Comparison of ENCODE assay signal across 12 cellular contexts in the genomic region with DNA sequence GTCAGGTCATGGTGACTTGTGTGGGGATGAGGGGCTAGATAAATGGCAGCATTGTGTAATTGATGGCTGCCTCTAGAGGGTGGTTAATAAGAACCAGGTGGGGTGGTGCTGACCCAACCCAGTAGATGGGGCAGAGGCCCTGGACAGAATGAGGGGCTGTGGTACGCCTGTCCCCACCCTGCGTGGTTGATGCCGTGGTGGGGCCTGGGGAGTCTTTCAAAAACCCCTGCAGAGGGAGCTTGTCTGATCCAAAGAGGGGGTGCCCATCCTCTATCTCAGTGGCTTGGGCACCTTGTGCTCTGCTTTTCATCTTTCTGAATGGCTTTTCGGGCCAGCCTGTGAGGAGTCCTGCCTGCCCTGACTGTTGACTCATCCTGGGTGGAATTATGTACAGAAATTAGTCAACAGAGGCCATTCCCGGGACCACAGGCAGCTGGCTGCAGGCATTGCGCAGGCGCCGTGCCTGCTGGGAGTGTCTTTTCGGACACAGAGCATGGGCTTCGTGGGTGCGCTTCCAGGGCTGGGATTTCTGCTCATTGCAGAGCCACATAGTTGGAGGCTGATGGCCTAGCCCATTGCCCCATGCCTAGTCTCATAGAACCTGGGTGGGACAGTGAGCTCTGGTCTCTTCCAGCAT.
DNase-seq lines count a peak whose midpoint lies in the region; ATAC-seq, FAIRE-seq and TF ChIP-seq lines count a peak whose summit lies in the region.
"Had no signal": no experiment of that assay in that cellular context is flagged by ENCODE, and none has a peak within 500 bp of the region (broad histone marks: within the 10 kb centered on the region; RNA-seq: fewer than 3 reads in every experiment).

No MANE protein-coding gene starts in this region.

- no peak for TF ChIP-seq CTCF in AG09309 (IDR thresholded peaks at IDR 0.05; ENCODE audit: control insufficient read depth, insufficient read depth, low read depth, low read length, missing control alignments)
- TF ChIP-seq CTCF in left lung (IDR thresholded peaks at IDR 0.05) = no peak
- TF ChIP-seq CTCF in GM13977 (IDR thresholded peaks at IDR 0.05; ENCODE audit: extremely low read depth, insufficient read depth, missing control alignments) = no peak

- ATAC-seq in left lung (peak; percentile 19), HG03520 (IDR thresholded peaks at IDR 0.05; ENCODE audit: unreplicated experiment) (no peak)
- ATAC-seq: left lobe of liver had no signal

- intact Hi-C loops in left lung (cut with DNase I) = no loop called here

- no peak overlapping the region for H3K27ac ChIP-seq in left lung

- H3K4me3 ChIP-seq in AG09309 (ENCODE audit: control insufficient read depth, low read depth, low read length) = no peak overlapping the region
- H3K4me3 ChIP-seq in left lung = no peak overlapping the region

- no peaks in the 10 kb centered on the region for H3K36me3 ChIP-seq in left lung

- peaks cover 0 to 31% of the 10 kb centered on the region in 2 donors for H3K27me3 ChIP-seq in left lung

- in situ Hi-C loops in GM13977 (cut with MboI; ENCODE audit: low pct_unique_long_range_greater_than_20kb, low sequenced_read_pairs, unreplicated experiment) = no loop called here

- H3K9me3 ChIP-seq in left lung = no peaks in the 10 kb centered on the region

- peak; percentile 76 for FAIRE-seq in HTR-8/SVneo (lab: Jason Lieb, UNC)
- FAIRE-seq: endometrium had no signal

- peak; percentile 75 for DNase-seq in AG09309 (ENCODE audit: low read depth)
- peak; percentile 91 for DNase-seq in HTR-8/SVneo (ENCODE audit: insufficient read length, low spot score)
- DNase-seq in astrocyte of the hippocampus (ENCODE audit: low read depth, low spot score) = peak; percentile 62
- no peak for DNase-seq in left lung
- DNase-seq in NCI-H1417 treated with DMSO at 0.1 percent for 48 hours (lab: John Stamatoyannopoulos, UW) = no peak
- DNase-seq in Ammon's horn (ENCODE audit: low spot score) = no peak
- DNase-seq in GM13977 (ENCODE audit: low spot score) = no peak
- DNase-seq: activated CD4-positive, alpha-beta T cell treated with anti-CD3 and anti-CD28 coated beads for 4 hours; CD8-positive, alpha-beta memory T cell had no signal

- no peaks in the 10 kb centered on the region for H3K4me1 ChIP-seq in left lung

Comparison
In these comparisons a context has a peak if more than half of its experiments do, and no peak if none do; other contexts are left out.
1. DNase-seq: peak in AG09309 (single experiment), HTR-8/SVneo (single experiment) and astrocyte of the hippocampus (single experiment); none in left lung (0 of 2), NCI-H1417 treated with DMSO at 0.1 percent for 48 hours (single experiment), Ammon's horn (single experiment) and GM13977 (single experiment).